8 cellular contexts compared by ENCODE assay signal in the genomic region with DNA sequence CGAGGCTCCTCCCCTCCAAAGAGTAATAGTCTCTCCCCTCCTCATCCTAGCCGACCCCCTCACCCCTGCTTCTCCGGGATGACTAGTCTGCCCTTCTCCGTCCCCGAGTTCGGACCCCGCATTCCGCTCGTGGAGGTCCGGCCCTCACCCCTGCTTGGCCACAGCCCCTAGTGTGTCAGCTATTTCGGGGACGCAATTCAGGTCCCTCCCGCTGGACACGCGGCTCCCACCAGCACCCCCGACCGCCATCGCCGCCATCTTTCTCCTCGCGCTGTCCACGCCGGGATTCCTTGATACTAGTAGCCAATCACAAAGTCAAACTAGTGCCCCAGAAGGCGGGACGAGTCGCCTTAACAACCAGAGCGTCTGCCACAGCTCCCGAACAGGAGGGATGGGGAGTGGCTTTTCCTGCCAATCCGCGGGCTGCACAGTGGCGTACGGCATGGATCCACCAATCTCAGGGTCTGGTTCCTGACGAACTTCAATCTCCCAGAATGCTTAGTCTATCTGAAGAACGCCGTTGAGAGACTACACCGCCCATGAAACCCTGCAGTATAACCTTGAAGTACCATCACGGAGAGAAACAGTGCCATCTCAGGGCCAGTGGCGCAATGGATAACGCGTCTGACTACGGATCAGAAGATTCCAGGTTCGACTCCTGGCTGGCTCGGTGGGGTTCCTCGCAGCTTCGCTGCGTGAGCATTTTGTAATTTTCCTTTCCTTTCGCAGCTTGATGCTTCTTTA. TPM values are rescaled to one million over a fixed set of nuclear protein-coding genes. Genes with fewer than 3 reads are reported as not detected.
DNase-seq lines count a peak whose midpoint lies in the region; ATAC-seq and TF ChIP-seq lines count a peak whose summit lies in the region.

A gene (minus strand): TSS at position 273 of the 744 bp plus-strand sequence. CDS start 15 bp downstream, at position 258.

- TF ChIP-seq CTCF in Calu3 (IDR thresholded peaks at IDR 0.05; ENCODE audit: unreplicated experiment) (no peak), endodermal cell (conservative IDR thresholded peaks at IDR 0.05) (no peak)

- H3K36me3 ChIP-seq in HUES48 (ENCODE audit: control insufficient read depth, insufficient read depth, low read length): peaks cover 29% of the 10 kb centered on the region
- peaks cover 37% of the 10 kb centered on the region for H3K36me3 ChIP-seq in NT2/D1 (ENCODE audit: insufficient read depth, insufficient read length, low read length)
- H3K36me3 ChIP-seq in endodermal cell (ENCODE audit: control insufficient read depth, insufficient read depth, low read length): peaks cover 27% of the 10 kb centered on the region
- H3K36me3 ChIP-seq in mesenchymal stem cell (ENCODE audit: control insufficient read depth in 1 of 2, insufficient read depth in 2 of 2, low read depth in 1 of 2, low read length in 2 of 2): peaks cover 10 to 31% of the 10 kb centered on the region in 2 experiments

- H3K27ac Mint-ChIP-seq in Calu3 (ENCODE audit: unreplicated experiment) (no peak within 1 kb of the TSS), endodermal cell (no peak within 1 kb of the TSS)
- no peak within 1 kb of the TSS for H3K27ac Mint-ChIP-seq in activated CD8-positive, alpha-beta memory T cell treated with anti-CD3 and anti-CD28 coated beads, Interleukin-2, amount 10 ng/mL, durations not matched to agents 7 days and 5 days

- no peaks in the 10 kb centered on the region for H3K9me3 Mint-ChIP-seq in Calu3 (ENCODE audit: low read depth, unreplicated experiment)
- no peaks in the 10 kb centered on the region for H3K9me3 Mint-ChIP-seq in activated CD8-positive, alpha-beta memory T cell treated with anti-CD3 and anti-CD28 coated beads, Interleukin-2, amount 10 ng/mL, durations not matched to agents 7 days and 5 days (ENCODE audit: low read depth)
- H3K9me3 Mint-ChIP-seq in endodermal cell: no peaks in the 10 kb centered on the region

- no TSS peak for BruUV-seq in Calu3 (replicated peaks; lab: Mats Ljungman, UMichigan)

- CTCF ChIA-PET in Calu3 (lab: Charles Lee): interaction anchor here (1.1 to 2.3 kb wide), 10 partner anchors 10 to 139 kb away, joined by 3 to 10 read pairs (median 5); a partner anchor contains a TSS
- CTCF ChIA-PET in activated CD8-positive, alpha-beta memory T cell treated with anti-CD3 and anti-CD28 coated beads, Interleukin-2, amount 10 ng/mL, durations not matched to agents 7 days and 5 days (lab: Charles Lee): interaction anchor here (0.6 to 6.4 kb wide), 41 partner anchors 10 to 374 kb away, joined by 3 to 58 read pairs (median 5); a partner anchor contains a TSS

- peak within 1 kb of the TSS; percentile 87 for H3K4me3 ChIP-seq in HUES48 (ENCODE audit: low read depth, low read length)
- H3K4me3 ChIP-seq in NT2/D1 (ENCODE audit: insufficient read length, low read depth): peak within 1 kb of the TSS; percentile 84
- peak within 1 kb of the TSS; percentile 92 for H3K4me3 ChIP-seq in endodermal cell (ENCODE audit: low read length)
- peak within 1 kb of the TSS; percentile 97 to 98 for H3K4me3 ChIP-seq in mesenchymal stem cell (ENCODE audit: insufficient read depth in 1 of 2, low read depth in 1 of 2, low read length in 2 of 2)

- H2AFZ ChIP-seq in mesenchymal stem cell (ENCODE audit: low read depth, low read length): peak within 1 kb of the TSS; percentile 80

- peaks cover 14% of the 10 kb centered on the region for H3K36me3 Mint-ChIP-seq in Calu3 (ENCODE audit: insufficient read depth, unreplicated experiment)
- H3K36me3 Mint-ChIP-seq in activated CD8-positive, alpha-beta memory T cell treated with anti-CD3 and anti-CD28 coated beads, Interleukin-2, amount 10 ng/mL, durations not matched to agents 7 days and 5 days: peaks cover 24% of the 10 kb centered on the region
- H3K36me3 Mint-ChIP-seq in endodermal cell (ENCODE audit: low read depth): peaks cover 31% of the 10 kb centered on the region

- H2BK5ac ChIP-seq in mesenchymal stem cell (ENCODE audit: low read depth, low read length, poor library complexity, severe bottlenecking): peak within 1 kb of the TSS; percentile 25

- no peaks in the 10 kb centered on the region for H3K4me1 ChIP-seq in HUES48 (ENCODE audit: control insufficient read depth, insufficient read depth, low read length)
- H3K4me1 ChIP-seq in NT2/D1 (ENCODE audit: insufficient read depth, insufficient read length): peaks cover 2% of the 10 kb centered on the region
- peaks cover 13% of the 10 kb centered on the region for H3K4me1 ChIP-seq in endodermal cell (ENCODE audit: control insufficient read depth, insufficient read depth, low read length)
- peaks cover 10% of the 10 kb centered on the region for H3K4me1 ChIP-seq in mesenchymal stem cell (ENCODE audit: control insufficient read depth, insufficient read depth, low read depth, low read length)

- H3K27ac ChIP-seq in HUES48 (ENCODE audit: low read depth, low read length) (peak within 1 kb of the TSS; percentile 88), endodermal cell (ENCODE audit: low read depth, low read length) (peak within 1 kb of the TSS; percentile 64), mesenchymal stem cell (ENCODE audit: low read length, poor library complexity, severe bottlenecking) (peak within 1 kb of the TSS; percentile 91)

- peaks cover 9% of the 10 kb centered on the region for H3K4me1 Mint-ChIP-seq in Calu3 (ENCODE audit: low read depth, unreplicated experiment)
- H3K4me1 Mint-ChIP-seq in activated CD8-positive, alpha-beta memory T cell treated with anti-CD3 and anti-CD28 coated beads, Interleukin-2, amount 10 ng/mL, durations not matched to agents 7 days and 5 days: peaks cover 32% of the 10 kb centered on the region
- peaks cover 21% of the 10 kb centered on the region for H3K4me1 Mint-ChIP-seq in endodermal cell

- intact Hi-C loops in Calu3 (cut with micrococcal nuclease; ENCODE audit: unreplicated experiment): loop anchor here (1.0 kb wide), 1 partner anchor 129 kb away; no protein-coding TSS in a partner anchor

- H2AK5ac ChIP-seq in mesenchymal stem cell (ENCODE audit: low read length, severe bottlenecking): no peak within 1 kb of the TSS

- 0 to 2% methylated on average over 28 to 47 of the region's 47 CpGs for WGBS in endodermal cell (ENCODE audit: insufficient coverage in 1 of 2, insufficient read length in 1 of 2), 2 experiments
- WGBS in mesenchymal stem cell: under 1% methylated on average over 47 of the region's 47 CpGs

- H3K27me3 Mint-ChIP-seq in Calu3 (ENCODE audit: unreplicated experiment): no peaks in the 10 kb centered on the region
- no peaks in the 10 kb centered on the region for H3K27me3 Mint-ChIP-seq in activated CD8-positive, alpha-beta memory T cell treated with anti-CD3 and anti-CD28 coated beads, Interleukin-2, amount 10 ng/mL, durations not matched to agents 7 days and 5 days
- no peaks in the 10 kb centered on the region for H3K27me3 Mint-ChIP-seq in endodermal cell (ENCODE audit: insufficient read depth)

- H3K79me1 ChIP-seq in mesenchymal stem cell (replicated peaks; ENCODE audit: low read length, poor library complexity, severe bottlenecking): peaks cover 23% of the 10 kb centered on the region

- H3K27me3 ChIP-seq in HUES48 (ENCODE audit: control insufficient read depth, insufficient read depth, low read length) (no peaks in the 10 kb centered on the region), NT2/D1 (ENCODE audit: insufficient read depth, insufficient read length) (no peaks in the 10 kb centered on the region), endodermal cell (ENCODE audit: control insufficient read depth, insufficient read depth, low read length, poor library complexity, severe bottlenecking) (no peaks in the 10 kb centered on the region), mesenchymal stem cell (ENCODE audit: control insufficient read depth in 1 of 2, insufficient read depth in 1 of 2, low read length in 2 of 2) (no peaks in the 10 kb centered on the region)

- H3K4me3 Mint-ChIP-seq in Calu3 (ENCODE audit: low read depth, unreplicated experiment) (no peak within 1 kb of the TSS), endodermal cell (no peak within 1 kb of the TSS)
- no peak within 1 kb of the TSS for H3K4me3 Mint-ChIP-seq in activated CD8-positive, alpha-beta memory T cell treated with anti-CD3 and anti-CD28 coated beads, Interleukin-2, amount 10 ng/mL, durations not matched to agents 7 days and 5 days

- peak within 1 kb of the TSS; percentile 92 for H4K8ac ChIP-seq in mesenchymal stem cell (ENCODE audit: low read length)

- DNase-seq in Calu3 (peak; percentile 97), NT2/D1 (ENCODE audit: low read depth, low spot score) (peak; percentile 96), endodermal cell (peak; percentile 99), mesenchymal stem cell (peak; percentile 100)
- DNase-seq in activated CD8-positive, alpha-beta memory T cell treated with anti-CD3 and anti-CD28 coated beads, Interleukin-2, amount 10 ng/mL, durations not matched to agents 7 days and 5 days: peak; percentile 98
- DNase-seq in stimulated activated CD8-positive, alpha-beta memory T cell treated with anti-CD3 and anti-CD28 coated beads, Interleukin-12 subunit alpha, Interleukin-12 subunit beta, amount 100 ng/mL, for 4 hours (ENCODE audit: low read depth): peak; percentile 89

- peak within 1 kb of the TSS; percentile 25 to 84 for H3K23ac ChIP-seq in mesenchymal stem cell (ENCODE audit: low read length in 2 of 2)

- peak within 1 kb of the TSS; percentile 97 for H4K91ac ChIP-seq in mesenchymal stem cell (ENCODE audit: low read length)

- H3K18ac ChIP-seq in mesenchymal stem cell (ENCODE audit: low read depth in 1 of 2, low read length in 2 of 2): peak within 1 kb of the TSS; percentile 90 to 94

- peak within 1 kb of the TSS; percentile 29 to 79 for H2BK12ac ChIP-seq in mesenchymal stem cell (ENCODE audit: low read length in 2 of 2)

- peak within 1 kb of the TSS in 1 of 2 experiments; percentile 86 for H3K14ac ChIP-seq in mesenchymal stem cell (ENCODE audit: low read length in 2 of 2)

- H3K4me2 ChIP-seq in mesenchymal stem cell (ENCODE audit: low read length, poor library complexity, severe bottlenecking): peak within 1 kb of the TSS; percentile 74

- H2BK15ac ChIP-seq in mesenchymal stem cell (ENCODE audit: low read depth, poor library complexity, severe bottlenecking): peak within 1 kb of the TSS; percentile 13

- peak within 1 kb of the TSS; percentile 31 to 56 for H3K4ac ChIP-seq in mesenchymal stem cell (ENCODE audit: low read depth in 1 of 2, low read length in 2 of 2)

- peak within 1 kb of the TSS; percentile 88 for H3K9ac ChIP-seq in HUES48 (ENCODE audit: low read depth, low read length)
- peak within 1 kb of the TSS; percentile 92 for H3K9ac ChIP-seq in NT2/D1 (ENCODE audit: insufficient read length, low read depth)
- H3K9ac ChIP-seq in endodermal cell (ENCODE audit: extremely low read depth, low read length, poor library complexity, severe bottlenecking): peak within 1 kb of the TSS; percentile 66
- H3K9ac ChIP-seq in mesenchymal stem cell (ENCODE audit: low read length): peak within 1 kb of the TSS; percentile 98

- H2BK120ac ChIP-seq in mesenchymal stem cell (ENCODE audit: low read depth, low read length): peak within 1 kb of the TSS; percentile 78

- H3K9me3 ChIP-seq in HUES48 (ENCODE audit: control insufficient read depth, insufficient read depth, low read length) (no peaks in the 10 kb centered on the region), NT2/D1 (ENCODE audit: insufficient read depth, low read length) (no peaks in the 10 kb centered on the region), endodermal cell (ENCODE audit: control insufficient read depth, low read length) (no peaks in the 10 kb centered on the region), mesenchymal stem cell (ENCODE audit: control insufficient read depth, low read length) (no peaks in the 10 kb centered on the region)

- peak; percentile 91 for ATAC-seq in GM21423 (IDR thresholded peaks at IDR 0.05; ENCODE audit: unreplicated experiment)
- peak; percentile 97 for ATAC-seq in activated CD8-positive, alpha-beta memory T cell treated with anti-CD3 and anti-CD28 coated beads, Interleukin-2, amount 10 ng/mL, durations not matched to agents 7 days and 5 days

RNA-seq across cellular contexts. Expression of the gene that starts here (rescaled TPM):
- total RNA-seq in Calu3 (2022): 101 and 113 TPM in 2 replicates
- 10 to 100 TPM; 49.2 to 84.0 TPM for total RNA-seq in activated CD8-positive, alpha-beta memory T cell treated with anti-CD3 and anti-CD28 coated beads, Interleukin-2, amount 10 ng/mL, durations not matched to agents 7 days and 5 days
- 100 to 1,000 TPM; 111 to 112 TPM for total RNA-seq in endodermal cell
- 114 TPM for polyA plus RNA-seq in endodermal cell (2013, experiment 1 of 2)
- polyA plus RNA-seq in endodermal cell (2013, experiment 2 of 2): 97.8 TPM
- 53.5 TPM for polyA plus RNA-seq in mesenchymal stem cell (2013, experiment 1 of 2)
- polyA plus RNA-seq in mesenchymal stem cell (2013, experiment 2 of 2): 48.3 TPM

Comparison
In these comparisons a context has a peak if more than half of its experiments do, and no peak if none do; other contexts are left out.
1. Peak in every context shown above with its lines: DNase-seq, ATAC-seq, H3K4me3 ChIP-seq and H3K27ac ChIP-seq.